27 cellular contexts compared by ENCODE assay signal in genomic region chr20:59676877-59677140, GRCh38.
"Had no signal": no experiment of that assay in that cellular context is flagged by ENCODE, and none has a peak within 500 bp of the region (broad histone marks: within the 10 kb centered on the region; RNA-seq: fewer than 3 reads in every experiment).

No MANE protein-coding gene starts in this region.

- H3K27ac ChIP-seq: epithelial cell of prostate, esophagus squamous epithelium, gastrocnemius medialis, left lung, right lobe of liver, upper lobe of left lung, vagina had no signal

- H3K4me3 Mint-ChIP-seq: activated CD4-positive, alpha-beta memory T cell treated with anti-CD3 and anti-CD28 coated beads, Interleukin-2, amount 10 ng/mL, durations not matched to agents 7 days and 5 days; activated CD4-positive, alpha-beta T cell treated with anti-CD3 and anti-CD28 coated beads, Interleukin-2, amount 10 ng/mL, durations not matched to agents 7 days and 5 days; activated naive CD4-positive, alpha-beta T cell treated with anti-CD3 and anti-CD28 coated beads, Interleukin-2, amount 10 ng/mL, durations not matched to agents 7 days and 5 days; activated naive CD8-positive, alpha-beta T cell treated with anti-CD3 and anti-CD28 coated beads, Interleukin-2, amount 10 ng/mL, durations not matched to agents 7 days and 5 days; activated T-cell treated with anti-CD3 and anti-CD28 coated beads, Interleukin-2, amount 50 U/mL, for 24 hours; central memory CD8-positive, alpha-beta T cell; natural killer cell treated with Interleukin-12 subunit alpha and Interleukin-12 subunit beta and Interleukin-15 and Interleukin-18, amount 100 ng/mL, for 72 hours; T-helper 1 cell treated with Interleukin-12 subunit alpha and Interleukin-12 subunit beta and Interleukin-4 antibody, amounts not matched to agents 30 μg/mL and 1 μg/mL, for 36 hours; WTC11 had no signal

- H3K36me3 Mint-ChIP-seq: activated naive CD4-positive, alpha-beta T cell treated with anti-CD3 and anti-CD28 coated beads, Interleukin-2, amount 10 ng/mL, durations not matched to agents 7 days and 5 days; activated naive CD8-positive, alpha-beta T cell treated with anti-CD3 and anti-CD28 coated beads, Interleukin-2, amount 10 ng/mL, durations not matched to agents 7 days and 5 days; natural killer cell treated with Interleukin-12 subunit alpha and Interleukin-12 subunit beta and Interleukin-15 and Interleukin-18, amount 100 ng/mL, for 72 hours; WTC11 had no signal

- H3K36me3 ChIP-seq: esophagus squamous epithelium, gastrocnemius medialis, left lung, right lobe of liver, upper lobe of left lung, vagina had no signal

- H3K9me3 Mint-ChIP-seq: activated CD4-positive, alpha-beta memory T cell treated with anti-CD3 and anti-CD28 coated beads, Interleukin-2, amount 10 ng/mL, durations not matched to agents 7 days and 5 days; activated CD4-positive, alpha-beta T cell treated with anti-CD3 and anti-CD28 coated beads, Interleukin-2, amount 10 ng/mL, durations not matched to agents 7 days and 5 days; activated naive CD4-positive, alpha-beta T cell treated with anti-CD3 and anti-CD28 coated beads, Interleukin-2, amount 10 ng/mL, durations not matched to agents 7 days and 5 days; activated naive CD8-positive, alpha-beta T cell treated with anti-CD3 and anti-CD28 coated beads, Interleukin-2, amount 10 ng/mL, durations not matched to agents 7 days and 5 days; activated T-cell treated with anti-CD3 and anti-CD28 coated beads, Interleukin-2, amount 50 U/mL, for 24 hours; central memory CD8-positive, alpha-beta T cell; natural killer cell treated with Interleukin-12 subunit alpha and Interleukin-12 subunit beta and Interleukin-15 and Interleukin-18, amount 100 ng/mL, for 72 hours; T-helper 1 cell treated with Interleukin-12 subunit alpha and Interleukin-12 subunit beta and Interleukin-4 antibody, amounts not matched to agents 30 μg/mL and 1 μg/mL, for 36 hours; WTC11 had no signal

- H3K9me3 ChIP-seq: esophagus squamous epithelium, gastrocnemius medialis, left lung, mucosa of descending colon, right lobe of liver, upper lobe of left lung, vagina had no signal

- H3K4me3 ChIP-seq: esophagus squamous epithelium, gastrocnemius medialis, left lung, lung, mucosa of descending colon, right lobe of liver, upper lobe of left lung, vagina had no signal

- ATAC-seq: gastrocnemius medialis; left lung; mucosa of descending colon; natural killer cell treated with Interleukin-12 subunit alpha and Interleukin-12 subunit beta and Interleukin-15 and Interleukin-18, amount 100 ng/mL, for 72 hours; stimulated activated naive CD8-positive, alpha-beta T cell treated with anti-CD3 and anti-CD28 coated beads, Interleukin-15, Interleukin-2, amounts not matched to agents 100 U/mL and 50 U/mL, for 24 hours; WTC11 had no signal

- DNase-seq: activated CD4-positive, alpha-beta memory T cell treated with anti-CD3 and anti-CD28 coated beads, Interleukin-2, amount 10 ng/mL, durations not matched to agents 7 days and 5 days; activated CD4-positive, alpha-beta T cell treated with anti-CD3 and anti-CD28 coated beads for 1 hour; activated CD4-positive, alpha-beta T cell treated with anti-CD3 and anti-CD28 coated beads, Interleukin-2, amount 10 ng/mL, durations not matched to agents 7 days and 5 days; activated CD8-positive, alpha-beta memory T cell treated with anti-CD3 and anti-CD28 coated beads, Interleukin-2, amount 50 U/mL, for 48 hours; activated gamma-delta T cell; activated naive CD4-positive, alpha-beta T cell treated with anti-CD3 and anti-CD28 coated beads, Interleukin-2, amount 10 ng/mL, durations not matched to agents 7 days and 5 days; activated naive CD8-positive, alpha-beta T cell treated with anti-CD3 and anti-CD28 coated beads, Interleukin-2, amount 10 ng/mL, durations not matched to agents 7 days and 5 days; activated T-cell treated with anti-CD3 and anti-CD28 coated beads, Interleukin-2, amount 50 U/mL, for 24 hours; dermis blood vessel endothelial cell; effector CD8-positive, alpha-beta T cell; esophagus squamous epithelium; gastrocnemius medialis; left lung; mucosa of descending colon; right lobe of liver; stimulated activated CD4-positive, alpha-beta T cell treated with anti-CD3 and anti-CD28 coated beads, Interleukin-2, amount 100 ng/mL, for 48 hours; stimulated activated naive CD8-positive, alpha-beta T cell treated with anti-CD3 and anti-CD28 coated beads, Interleukin-15, Interleukin-2, amounts not matched to agents 100 U/mL and 50 U/mL, for 24 hours; SW 1271; T-helper 9 cell; upper lobe of left lung had no signal

- H3K4me1 ChIP-seq: esophagus squamous epithelium, gastrocnemius medialis, left lung, right lobe of liver, upper lobe of left lung, vagina had no signal

- H3K27me3 ChIP-seq: right lobe of liver, upper lobe of left lung, vagina had no signal

- H3K27ac Mint-ChIP-seq: activated CD4-positive, alpha-beta memory T cell treated with anti-CD3 and anti-CD28 coated beads, Interleukin-2, amount 10 ng/mL, durations not matched to agents 7 days and 5 days; activated CD4-positive, alpha-beta T cell treated with anti-CD3 and anti-CD28 coated beads, Interleukin-2, amount 10 ng/mL, durations not matched to agents 7 days and 5 days; activated naive CD4-positive, alpha-beta T cell treated with anti-CD3 and anti-CD28 coated beads, Interleukin-2, amount 10 ng/mL, durations not matched to agents 7 days and 5 days; activated naive CD8-positive, alpha-beta T cell treated with anti-CD3 and anti-CD28 coated beads, Interleukin-2, amount 10 ng/mL, durations not matched to agents 7 days and 5 days; activated T-cell treated with anti-CD3 and anti-CD28 coated beads, Interleukin-2, amount 50 U/mL, for 24 hours; natural killer cell treated with Interleukin-12 subunit alpha and Interleukin-12 subunit beta and Interleukin-15 and Interleukin-18, amount 100 ng/mL, for 72 hours; T-helper 1 cell treated with Interleukin-12 subunit alpha and Interleukin-12 subunit beta and Interleukin-4 antibody, amounts not matched to agents 30 μg/mL and 1 μg/mL, for 36 hours; WTC11 had no signal

- H3K4me1 Mint-ChIP-seq: activated CD4-positive, alpha-beta memory T cell treated with anti-CD3 and anti-CD28 coated beads, Interleukin-2, amount 10 ng/mL, durations not matched to agents 7 days and 5 days; activated CD4-positive, alpha-beta T cell treated with anti-CD3 and anti-CD28 coated beads, Interleukin-2, amount 10 ng/mL, durations not matched to agents 7 days and 5 days; activated naive CD4-positive, alpha-beta T cell treated with anti-CD3 and anti-CD28 coated beads, Interleukin-2, amount 10 ng/mL, durations not matched to agents 7 days and 5 days; activated naive CD8-positive, alpha-beta T cell treated with anti-CD3 and anti-CD28 coated beads, Interleukin-2, amount 10 ng/mL, durations not matched to agents 7 days and 5 days; central memory CD8-positive, alpha-beta T cell; WTC11 had no signal
